22 cellular contexts compared by ENCODE assay signal in genomic region chr14:33781267-33781666, GRCh38.
"Had no signal": no experiment of that assay in that cellular context is flagged by ENCODE, and none has a peak within 500 bp of the region (broad histone marks: within the 10 kb centered on the region; RNA-seq: fewer than 3 reads in every experiment).

No MANE protein-coding gene starts in this region.

- H3K9ac ChIP-seq: neural progenitor cell had no signal

- DNase-seq: activated CD4-positive, alpha-beta memory T cell treated with anti-CD3 and anti-CD28 coated beads, Interleukin-2, amount 10 ng/mL, durations not matched to agents 7 days and 5 days; activated CD4-positive, alpha-beta T cell treated with anti-CD3 and anti-CD28 coated beads for 48 hours; activated CD4-positive, CD25-positive, alpha-beta regulatory T cell; activated CD8-positive, alpha-beta memory T cell treated with anti-CD3 and anti-CD28 coated beads, Interleukin-2, amount 10 ng/mL, durations not matched to agents 7 days and 5 days; activated naive CD4-positive, alpha-beta T cell; activated naive CD8-positive, alpha-beta T cell treated with anti-CD3 and anti-CD28 coated beads for 36 hours; central memory CD4-positive, alpha-beta T cell; colonic mucosa; foreskin keratinocyte; left cardiac atrium; mesendoderm; naive thymus-derived CD4-positive, alpha-beta T cell; right lobe of liver; stimulated activated CD4-positive, alpha-beta T cell treated with anti-CD3 and anti-CD28 coated beads, Interleukin-4, amount 100 ng/mL, for 1 hour; T1000; testis had no signal

- H3K4me2 ChIP-seq: hepatocyte, neural progenitor cell, smooth muscle cell had no signal

- H3K4me3 ChIP-seq: colonic mucosa, hepatocyte, neural progenitor cell, right lobe of liver, smooth muscle cell, testis had no signal

- H3K27me3 ChIP-seq: colonic mucosa, hepatocyte, neural progenitor cell, right lobe of liver, testis had no signal

- H3K4me1 ChIP-seq: colonic mucosa, foreskin keratinocyte, right lobe of liver, testis had no signal

- H3K27ac ChIP-seq: colonic mucosa, foreskin keratinocyte, hepatocyte, neural progenitor cell, right lobe of liver, testis had no signal

- H3K36me3 ChIP-seq: colonic mucosa, neural progenitor cell, right lobe of liver had no signal

- H3K79me2 ChIP-seq: hepatocyte had no signal

- H3K9me3 ChIP-seq: colonic mucosa, right lobe of liver, testis had no signal

- H2AFZ ChIP-seq: hepatocyte, neural progenitor cell had no signal

- ATAC-seq: activated CD8-positive, alpha-beta memory T cell treated with anti-CD3 and anti-CD28 coated beads, Interleukin-2, amount 10 ng/mL, durations not matched to agents 7 days and 5 days; activated T-helper 17 cell treated with anti-CD3 and anti-CD28 coated beads, Interleukin-2, amount 50 U/mL, for 72 hours; esophagus mucosa; foreskin keratinocyte; left cardiac atrium; naive thymus-derived CD4-positive, alpha-beta T cell; right lobe of liver; stimulated activated effector memory CD8-positive, alpha-beta T cell treated with anti-CD3 and anti-CD28 coated beads, Interleukin-12 subunit alpha, Interleukin-12 subunit beta, amount 100 ng/mL, for 72 hours had no signal
